In genomic region chr4:48944659-48945290, GRCh38 we compare ENCODE assay signal across 8 cellular contexts. TPM values are rescaled to one million over a fixed set of nuclear protein-coding genes. Genes with fewer than 3 reads are reported as not detected.
DNase-seq lines count a peak whose midpoint lies in the region; ATAC-seq, FAIRE-seq and TF ChIP-seq lines count a peak whose summit lies in the region.

No MANE protein-coding gene starts in this region.

- H3K4me1 ChIP-seq in OCI-LY3 (ENCODE audit: low read length) (no peaks in the 10 kb centered on the region), tibial nerve (no peaks in the 10 kb centered on the region)

- H3K4me3 ChIP-seq in OCI-LY3 (ENCODE audit: low read length), result no peak overlapping the region
- no peak overlapping the region for H3K4me3 ChIP-seq in tibial nerve

- H3K4me3 Mint-ChIP-seq in activated naive CD8-positive, alpha-beta T cell treated with anti-CD3 and anti-CD28 coated beads for 36 hours, result no peak overlapping the region
- no peak overlapping the region for H3K4me3 Mint-ChIP-seq in neural crest cell

- H3K79me2 ChIP-seq in OCI-LY3 (ENCODE audit: low read length), result no peaks in the 10 kb centered on the region

- H3K9me3 ChIP-seq in OCI-LY3 (ENCODE audit: insufficient read depth, low read length) (no peaks in the 10 kb centered on the region), tibial nerve (no peaks in the 10 kb centered on the region)

- no peak overlapping the region for H2AFZ ChIP-seq in OCI-LY3 (ENCODE audit: low read depth, low read length)

- TF ChIP-seq POLR2A in tibial nerve (IDR thresholded peaks at IDR 0.05), result no peak

- H3K36me3 Mint-ChIP-seq in activated naive CD8-positive, alpha-beta T cell treated with anti-CD3 and anti-CD28 coated beads for 36 hours, result no peaks in the 10 kb centered on the region
- H3K36me3 Mint-ChIP-seq in neural crest cell (ENCODE audit: low read depth), result no peaks in the 10 kb centered on the region

- H3K4me2 ChIP-seq in OCI-LY3 (ENCODE audit: low read length), result no peak overlapping the region

- no peak for TF ChIP-seq EP300 in tibial nerve (IDR thresholded peaks at IDR 0.05)

- H3K4me1 Mint-ChIP-seq in activated naive CD8-positive, alpha-beta T cell treated with anti-CD3 and anti-CD28 coated beads for 36 hours, result peaks cover 18% of the 10 kb centered on the region
- no peaks in the 10 kb centered on the region for H3K4me1 Mint-ChIP-seq in neural crest cell

- DNase-seq in D721Med (ENCODE audit: insufficient read length, low spot score) (no peak), neural crest cell (ENCODE audit: low read depth, low spot score) (peak; percentile 21), tibial nerve (ENCODE audit: low spot score in 2 of 2) (no peak)
- peak; percentile 32 for DNase-seq in activated naive CD8-positive, alpha-beta T cell treated with anti-CD3 and anti-CD28 coated beads for 36 hours

- H3K9me3 Mint-ChIP-seq in activated naive CD8-positive, alpha-beta T cell treated with anti-CD3 and anti-CD28 coated beads for 36 hours, result no peaks in the 10 kb centered on the region
- no peaks in the 10 kb centered on the region for H3K9me3 Mint-ChIP-seq in neural crest cell

- H3K36me3 ChIP-seq in OCI-LY3 (replicated peaks; ENCODE audit: low read depth, low read length) (no peaks in the 10 kb centered on the region), tibial nerve (no peaks in the 10 kb centered on the region)

- ATAC-seq in HG03354 (IDR thresholded peaks at IDR 0.05; ENCODE audit: poor library complexity, severe bottlenecking, unreplicated experiment) (no peak), HG03045 (IDR thresholded peaks at IDR 0.05; ENCODE audit: unreplicated experiment) (no peak), HG03457 (IDR thresholded peaks at IDR 0.05; ENCODE audit: unreplicated experiment) (no peak)

- no peak for FAIRE-seq in D721Med (lab: Jason Lieb, UNC)

- H3K27me3 ChIP-seq in OCI-LY3 (ENCODE audit: low read depth, low read length), result no peaks in the 10 kb centered on the region
- H3K27me3 ChIP-seq in tibial nerve, result no peaks in the 10 kb centered on the region

- H3K27ac ChIP-seq in OCI-LY3 (ENCODE audit: low read length) (no peak overlapping the region), tibial nerve (no peak overlapping the region)

- no peak overlapping the region for H3K9ac ChIP-seq in OCI-LY3 (ENCODE audit: low read length)

- no peaks in the 10 kb centered on the region for H3K27me3 Mint-ChIP-seq in activated naive CD8-positive, alpha-beta T cell treated with anti-CD3 and anti-CD28 coated beads for 36 hours
- H3K27me3 Mint-ChIP-seq in neural crest cell (ENCODE audit: low read depth), result peaks cover 22% of the 10 kb centered on the region

- 72 to 76% methylated on average over 8 of the region's 8 CpGs for WGBS in tibial nerve, 2 donors

- TF ChIP-seq CTCF in D721Med (IDR thresholded peaks at IDR 0.05; ENCODE audit: insufficient read depth, missing control alignments) (peak; percentile 20), OCI-LY3 (IDR thresholded peaks at IDR 0.05; ENCODE audit: low read depth, low read length) (peak; percentile 54), neural crest cell (conservative IDR thresholded peaks at IDR 0.05) (peak; percentile 44), tibial nerve (IDR thresholded peaks at IDR 0.05) (no peak)

- no peaks in the 10 kb centered on the region for H4K20me1 ChIP-seq in OCI-LY3 (ENCODE audit: insufficient read depth, low read length)

- H3K27ac Mint-ChIP-seq in activated naive CD8-positive, alpha-beta T cell treated with anti-CD3 and anti-CD28 coated beads for 36 hours, result no peak overlapping the region
- H3K27ac Mint-ChIP-seq in neural crest cell (ENCODE audit: unreplicated experiment), result no peak overlapping the region

RNA-seq across cellular contexts. Expression of gene OCIAD2, which starts 38.2 kb away (rescaled TPM):
- total RNA-seq in activated naive CD8-positive, alpha-beta T cell treated with anti-CD3 and anti-CD28 coated beads for 36 hours, result 10 to 100 TPM; 80.2 to 90.4 TPM
- total RNA-seq in neural crest cell, result 29.7 and 33.4 TPM in 2 replicates
- 1 to 10 TPM in 3 of 4 donors, under 1 TPM in 1; 0.84 to 5.1 (median 2.9) TPM for total RNA-seq in tibial nerve

RNA-seq across cellular contexts. Expression of gene CWH43, which starts 41.3 kb away (rescaled TPM):
- total RNA-seq in activated naive CD8-positive, alpha-beta T cell treated with anti-CD3 and anti-CD28 coated beads for 36 hours, result not detected
- total RNA-seq in neural crest cell (not detected in 2 replicates), tibial nerve (not detected)

Comparison
In these comparisons a context has a peak if more than half of its experiments do, and no peak if none do; other contexts are left out.
1. DNase-seq: peak in activated naive CD8-positive, alpha-beta T cell treated with anti-CD3 and anti-CD28 coated beads for 36 hours (single experiment) and neural crest cell (single experiment); none in D721Med (single experiment) and tibial nerve (0 of 2).
2. CTCF ChIP-seq: peak in D721Med (single experiment), OCI-LY3 (single experiment) and neural crest cell (single experiment); none in tibial nerve (0 of 5).